Comparison of ENCODE assay signal across 24 cellular contexts in genomic region chr1:19046972-19047371, GRCh38.
DNase-seq lines count a peak whose midpoint lies in the region; ATAC-seq, FAIRE-seq and TF ChIP-seq lines count a peak whose summit lies in the region.
"Had no signal": no experiment of that assay in that cellular context is flagged by ENCODE, and none has a peak within 500 bp of the region (broad histone marks: within the 10 kb centered on the region; RNA-seq: fewer than 3 reads in every experiment).

No MANE protein-coding gene starts in this region.

- H3K4me2 ChIP-seq in HepG2 (ENCODE audit: low read depth, low read length), result peak overlapping the region; percentile 66

- no peak overlapping the region for H3K27ac Mint-ChIP-seq in T-helper 17 cell
- no peak overlapping the region for H3K27ac Mint-ChIP-seq in immature natural killer cell
- H3K27ac Mint-ChIP-seq: HFFc6 had no signal

- no peak overlapping the region for H2AFZ ChIP-seq in HepG2 (ENCODE audit: low read length)

- H3K9ac ChIP-seq in HepG2 (ENCODE audit: insufficient read depth, low read depth, low read length), result no peak overlapping the region

- no peaks in the 10 kb centered on the region for H3K9me3 Mint-ChIP-seq in immature natural killer cell
- H3K9me3 Mint-ChIP-seq: CD4-positive, alpha-beta memory T cell; HFFc6 had no signal

- no peak overlapping the region for H3K27ac ChIP-seq in right atrium auricular region
- peak overlapping the region; percentile 68 for H3K27ac ChIP-seq in HepG2 (ENCODE audit: extremely low read length, insufficient read depth, low read length)
- no peak overlapping the region for H3K27ac ChIP-seq in upper lobe of right lung
- no peak overlapping the region for H3K27ac ChIP-seq in small intestine (ENCODE audit: low read depth in 1 of 2, low read length in 1 of 2)
- H3K27ac ChIP-seq: SJSA1 had no signal

- H3K36me3 Mint-ChIP-seq in T-helper 17 cell (ENCODE audit: low read depth) (no peaks in the 10 kb centered on the region), immature natural killer cell (no peaks in the 10 kb centered on the region)
- H3K36me3 Mint-ChIP-seq: CD4-positive, alpha-beta memory T cell had no signal

- H3K27me3 Mint-ChIP-seq in T-helper 17 cell (peaks cover 33% of the 10 kb centered on the region), immature natural killer cell (ENCODE audit: low read depth in 3 of 3) (peaks cover 5 to 11% (median 10%) of the 10 kb centered on the region in 3 donors)

- no peak for TF ChIP-seq RAD21 in HepG2 (CRISPR knock-in tag; IDR thresholded peaks at IDR 0.05)

- CTCF ChIA-PET in HepG2 (lab: Yijun Ruan, JAX; ENCODE audit: low intra/inter-chr PET ratio, low total read pairs), result no interaction called here

- no peaks in the 10 kb centered on the region for H3K9me3 ChIP-seq in right atrium auricular region
- H3K9me3 ChIP-seq in HepG2 (ENCODE audit: low read length), result no peaks in the 10 kb centered on the region
- no peaks in the 10 kb centered on the region for H3K9me3 ChIP-seq in upper lobe of right lung
- no peaks in the 10 kb centered on the region for H3K9me3 ChIP-seq in small intestine (ENCODE audit: control insufficient read depth, low read depth)
- no peaks in the 10 kb centered on the region for H3K9me3 ChIP-seq in T-helper 17 cell (ENCODE audit: control insufficient read depth, low read length, poor library complexity, severe bottlenecking)
- H3K9me3 ChIP-seq: BE2C, Caco-2, SJSA1 had no signal

- H3K79me2 ChIP-seq in HepG2 (ENCODE audit: insufficient read depth, low read length), result no peaks in the 10 kb centered on the region

- H3K36me3 ChIP-seq in right atrium auricular region (no peaks in the 10 kb centered on the region), HepG2 (replicated peaks in 1 of 2; ENCODE audit: control insufficient read depth in 1 of 2, insufficient read depth in 2 of 2, low read length in 2 of 2) (no peaks in the 10 kb centered on the region), upper lobe of right lung (no peaks in the 10 kb centered on the region), small intestine (ENCODE audit: control insufficient read depth in 2 of 2, insufficient read depth in 2 of 2, low read length in 2 of 2) (no peaks in the 10 kb centered on the region)
- H3K36me3 ChIP-seq: BE2C, SJSA1 had no signal

- DNase-seq in left ventricle myocardium superior, result peak; percentile 10
- no peak for DNase-seq in right atrium auricular region (ENCODE audit: low spot score)
- DNase-seq in NCI-H69 (lab: John Stamatoyannopoulos, UW), result peak; percentile 15
- DNase-seq in HepG2 (ENCODE audit: low spot score), result no peak
- DNase-seq in upper lobe of right lung, result peak; percentile 36
- DNase-seq in small intestine, result no peak
- DNase-seq in T-helper 17 cell, result no peak
- DNase-seq in immature natural killer cell, result no peak
- DNase-seq: 8988T; BE2C; CD4-positive, alpha-beta memory T cell; DND-41; HFFc6; MV-4-11; NCI-H1694; NCI-H2081; NCI-H2171 treated with DMSO at 0.1 percent for 48 hours; NCI-H524 treated with DMSO at 0.1 percent for 48 hours; OCI-M1 had no signal

- peaks cover 3% of the 10 kb centered on the region for H3K4me1 Mint-ChIP-seq in T-helper 17 cell
- peaks cover 6 to 7% of the 10 kb centered on the region in 2 donors for H3K4me1 Mint-ChIP-seq in immature natural killer cell

- BruUV-seq in HepG2 (replicated peaks; lab: Mats Ljungman, UMichigan), result no TSS peak

- no peak for TF ChIP-seq POLR2A in HepG2 (IDR thresholded peaks at IDR 0.05; ENCODE audit: insufficient read depth in 1 of 2, low read depth in 2 of 2, low read length in 2 of 2)

- TF ChIP-seq CTCF in right atrium auricular region (IDR thresholded peaks at IDR 0.05) (no peak), HepG2 (CRISPR knock-in tag; IDR thresholded peaks at IDR 0.05) (no peak), upper lobe of right lung (IDR thresholded peaks at IDR 0.05) (no peak)

- ATAC-seq in left ventricle myocardium superior (no peak), HepG2 (no peak; the same call in 1 of the 3 replicates), upper lobe of right lung (no peak), T-helper 17 cell (no peak)

- H3K4me1 ChIP-seq in right atrium auricular region, result no peaks in the 10 kb centered on the region
- H3K4me1 ChIP-seq in HepG2 (ENCODE audit: insufficient read depth, low read length), result peaks cover 69% of the 10 kb centered on the region
- no peaks in the 10 kb centered on the region for H3K4me1 ChIP-seq in upper lobe of right lung
- H3K4me1 ChIP-seq in small intestine (ENCODE audit: control insufficient read depth in 2 of 2, insufficient read depth in 1 of 2, low read depth in 1 of 2, low read length in 1 of 2), result no peaks in the 10 kb centered on the region
- H3K4me1 ChIP-seq: BE2C had no signal

- no peaks in the 10 kb centered on the region for H4K20me1 ChIP-seq in HepG2 (ENCODE audit: insufficient read depth, low read length)

- H3K27me3 ChIP-seq in right atrium auricular region (peaks cover 0 to 5% of the 10 kb centered on the region in 2 donors), HepG2 (ENCODE audit: control insufficient read depth in 1 of 2, insufficient read depth in 2 of 2, low read length in 2 of 2) (no peaks in the 10 kb centered on the region), upper lobe of right lung (peaks cover 9% of the 10 kb centered on the region), small intestine (ENCODE audit: control insufficient read depth in 2 of 2, insufficient read depth in 2 of 2, low read length in 2 of 2) (peaks cover 0 to 9% of the 10 kb centered on the region in 2 donors)
- H3K27me3 ChIP-seq: BE2C, SJSA1 had no signal

- in situ Hi-C loops in HepG2 (cut with HindIII; ENCODE audit: extremely low pct_ligation_motif_present, low pct_unique_long_range_greater_than_20kb), result no loop called here

- intact Hi-C loops in left ventricle myocardium superior (cut with micrococcal nuclease) (no loop called here), HepG2 (cut with micrococcal nuclease; ENCODE audit: unreplicated experiment) (loop anchor here (5.0 kb wide), 1 partner anchor 35 kb away; no protein-coding TSS in a partner anchor), upper lobe of right lung (cut with DNase I) (no loop called here)

- TF ChIP-seq EP300 in HepG2 (IDR thresholded peaks at IDR 0.05; ENCODE audit: low read depth in 2 of 2, low read length in 2 of 2) (no peak), HepG2 (CRISPR knock-in tag; IDR thresholded peaks at IDR 0.05; ENCODE audit: borderline replicate concordance) (no peak)

- 64% methylated on average over 5 of the region's 5 CpGs for WGBS in HepG2 (ENCODE audit: low lambda C conversion rate)
- WGBS in small intestine, 3 donors, result 81 to 92% (median 89%) methylated on average over 5 of the region's 5 CpGs

- FAIRE-seq in HepG2 (lab: Jason Lieb, UNC) (no peak), small intestine (lab: Jason Lieb, UNC) (no peak)
- FAIRE-seq: GM12891, H54, RCC 7860 had no signal

- POLR2A ChIA-PET in HepG2 (lab: Yijun Ruan, JAX), result interaction anchor here (1.1 to 1.6 kb wide), 6 partner anchors 17 to 144 kb away, joined by 3 to 13 read pairs (median 4); no protein-coding TSS in a partner anchor

- H3K4me3 ChIP-seq in right atrium auricular region (no peak overlapping the region), HepG2 (replicated peaks in 1 of 3; ENCODE audit: insufficient read depth in 1 of 3, low read depth in 2 of 3, low read length in 3 of 3) (no peak overlapping the region; a peak in 1 of 6 replicates), upper lobe of right lung (no peak overlapping the region), small intestine (ENCODE audit: low read depth in 1 of 2, low read length in 2 of 2) (no peak overlapping the region)
- H3K4me3 ChIP-seq: SJSA1 had no signal

- H3K4me3 Mint-ChIP-seq in T-helper 17 cell, result no peak overlapping the region
- no peak overlapping the region for H3K4me3 Mint-ChIP-seq in immature natural killer cell
- H3K4me3 Mint-ChIP-seq: CD4-positive, alpha-beta memory T cell; HFFc6 had no signal

TF ChIP-seq in HepG2, 621 proteins besides CTCF, POLR2A, EP300 and RAD21 (continues in another document):
- no peak for TF ChIP-seq ZNF891 (CRISPR knock-in tag; IDR thresholded peaks at IDR 0.05)
- TF ChIP-seq PREB (CRISPR knock-in tag; IDR thresholded peaks at IDR 0.05), result no peak
- no peak for TF ChIP-seq LBX2 (CRISPR knock-in tag; IDR thresholded peaks at IDR 0.05; ENCODE audit: borderline replicate concordance)
- TF ChIP-seq ZNF780A (CRISPR knock-in tag; IDR thresholded peaks at IDR 0.05), result no peak
- TF ChIP-seq ZNF350 (CRISPR knock-in tag; IDR thresholded peaks at IDR 0.05; ENCODE audit: borderline replicate concordance, low read depth), result no peak
- TF ChIP-seq CCDC6 (CRISPR knock-in tag; IDR thresholded peaks at IDR 0.05), result 0 out of 2 replicates have a peak, but pooled peaks have one; percentile 12
- no peak for TF ChIP-seq IRX3 (CRISPR knock-in tag; IDR thresholded peaks at IDR 0.05; ENCODE audit: borderline replicate concordance, low read depth)
- no peak for TF ChIP-seq ZNF557 (CRISPR knock-in tag; IDR thresholded peaks at IDR 0.05)

Comparison
In these comparisons a context has a peak if more than half of its experiments do, and no peak if none do; other contexts are left out.
1. DNase-seq: peak in left ventricle myocardium superior (single experiment), NCI-H69 (single experiment) and upper lobe of right lung (single experiment); none in right atrium auricular region (single experiment), HepG2 (single experiment), small intestine (single experiment), T-helper 17 cell (0 of 3) and immature natural killer cell (0 of 3).